ENCODE assay signal across 11 cellular contexts in genomic region chr22:46263208-46263575, GRCh38. TPM values are rescaled to one million over a fixed set of nuclear protein-coding genes. Genes with fewer than 3 reads are reported as not detected.
DNase-seq lines count a peak whose midpoint lies in the region; ATAC-seq and TF ChIP-seq lines count a peak whose summit lies in the region.
"Had no signal": no experiment of that assay in that cellular context is flagged by ENCODE, and none has a peak within 500 bp of the region (broad histone marks: within the 10 kb centered on the region; RNA-seq: fewer than 3 reads in every experiment).

TSS of gene PKDREJ (minus strand) at chr22:46263343. CDS start at chr22:46263322, 21 bp downstream.

- H3K27me3 Mint-ChIP-seq in stimulated activated naive B cell treated with anti-CD40 and anti-IgM and Interleukin-4, amounts not matched to agents 10 μg/mL and 1 μg/mL and 100 μg/mL, for 72 hours: peaks cover 61 to 80% of the 10 kb centered on the region in 2 donors
- peaks cover 74% of the 10 kb centered on the region for H3K27me3 Mint-ChIP-seq in activated CD8-positive, alpha-beta memory T cell treated with anti-CD3 and anti-CD28 coated beads, Interleukin-2, amount 10 ng/mL, durations not matched to agents 7 days and 5 days

- CTCF ChIA-PET in activated CD8-positive, alpha-beta memory T cell treated with anti-CD3 and anti-CD28 coated beads, Interleukin-2, amount 10 ng/mL, durations not matched to agents 7 days and 5 days (lab: Charles Lee): interaction anchor here (0.6 to 1.2 kb wide), 2 partner anchors 14 to 257 kb away, joined by 3 to 4 read pairs; no protein-coding TSS in a partner anchor

- H3K9ac ChIP-seq in NT2/D1 (ENCODE audit: insufficient read length, low read depth) (peak within 1 kb of the TSS; percentile 61), colonic mucosa (ENCODE audit: low read depth in 2 of 2, low read length in 2 of 2) (no peak within 1 kb of the TSS), mucosa of rectum (ENCODE audit: low read depth in 1 of 2, low read length in 2 of 2) (peak within 1 kb of the TSS in 1 of 2 donors; percentile 4)

- H3K27me3 ChIP-seq in NT2/D1 (ENCODE audit: insufficient read depth, insufficient read length) (peaks cover 56% of the 10 kb centered on the region), colonic mucosa (no peaks in the 10 kb centered on the region), mucosa of rectum (ENCODE audit: control insufficient read depth in 2 of 2, insufficient read depth in 2 of 2, low read length in 2 of 2) (peaks cover 0 to 3% of the 10 kb centered on the region in 2 donors)
- peaks cover 9% of the 10 kb centered on the region for H3K27me3 ChIP-seq in effector memory CD4-positive, alpha-beta T cell (replicated peaks; ENCODE audit: control insufficient read depth, insufficient read depth, low read length, poor library complexity, severe bottlenecking)

- H3K27ac ChIP-seq in colonic mucosa (peak within 1 kb of the TSS; percentile 68), mucosa of rectum (ENCODE audit: low read depth in 2 of 2, low read length in 2 of 2) (peak within 1 kb of the TSS; percentile 60 to 65)
- H3K27ac ChIP-seq in effector memory CD4-positive, alpha-beta T cell (ENCODE audit: insufficient read depth, low read length, poor library complexity, severe bottlenecking): no peak within 1 kb of the TSS
- H3K27ac ChIP-seq: foreskin keratinocyte had no signal

- H3K27ac Mint-ChIP-seq in stimulated activated naive B cell treated with anti-CD40 and anti-IgM and Interleukin-4, amounts not matched to agents 10 μg/mL and 1 μg/mL and 100 μg/mL, for 72 hours: no peak within 1 kb of the TSS
- no peak within 1 kb of the TSS for H3K27ac Mint-ChIP-seq in activated CD8-positive, alpha-beta memory T cell treated with anti-CD3 and anti-CD28 coated beads, Interleukin-2, amount 10 ng/mL, durations not matched to agents 7 days and 5 days

- H3K36me3 Mint-ChIP-seq in stimulated activated naive B cell treated with anti-CD40 and anti-IgM and Interleukin-4, amounts not matched to agents 10 μg/mL and 1 μg/mL and 100 μg/mL, for 72 hours: peaks cover 5 to 12% of the 10 kb centered on the region in 2 donors
- peaks cover 13% of the 10 kb centered on the region for H3K36me3 Mint-ChIP-seq in activated CD8-positive, alpha-beta memory T cell treated with anti-CD3 and anti-CD28 coated beads, Interleukin-2, amount 10 ng/mL, durations not matched to agents 7 days and 5 days

- no peak for ATAC-seq in stimulated activated naive B cell treated with anti-CD40 and anti-IgM and Interleukin-4, amounts not matched to agents 10 μg/mL and 1 μg/mL and 100 μg/mL, for 72 hours (replicated peaks)
- ATAC-seq in HG03432 (IDR thresholded peaks at IDR 0.05; ENCODE audit: unreplicated experiment): no peak
- ATAC-seq in activated CD8-positive, alpha-beta memory T cell treated with anti-CD3 and anti-CD28 coated beads, Interleukin-2, amount 10 ng/mL, durations not matched to agents 7 days and 5 days: no peak

- peaks cover 0 to 8% of the 10 kb centered on the region in 2 donors for H3K9me3 Mint-ChIP-seq in stimulated activated naive B cell treated with anti-CD40 and anti-IgM and Interleukin-4, amounts not matched to agents 10 μg/mL and 1 μg/mL and 100 μg/mL, for 72 hours
- peaks cover 2% of the 10 kb centered on the region for H3K9me3 Mint-ChIP-seq in activated CD8-positive, alpha-beta memory T cell treated with anti-CD3 and anti-CD28 coated beads, Interleukin-2, amount 10 ng/mL, durations not matched to agents 7 days and 5 days (ENCODE audit: low read depth)

- no peak for TF ChIP-seq CTCF in colonic mucosa (IDR thresholded peaks at IDR 0.05)

- intact Hi-C loops in colonic mucosa (cut with DNase I): no loop called here

- peak within 1 kb of the TSS; percentile 32 for H3K4me3 ChIP-seq in NT2/D1 (ENCODE audit: insufficient read length, low read depth)
- H3K4me3 ChIP-seq in colonic mucosa: no peak within 1 kb of the TSS
- peak within 1 kb of the TSS in 1 of 2 donors; percentile 26 for H3K4me3 ChIP-seq in mucosa of rectum (ENCODE audit: low read length in 2 of 2)
- H3K4me3 ChIP-seq in effector memory CD4-positive, alpha-beta T cell (ENCODE audit: insufficient read depth, low read depth, low read length, poor library complexity, severe bottlenecking): no peak within 1 kb of the TSS

- peak within 1 kb of the TSS; percentile 47 to 63 for H3K4me3 Mint-ChIP-seq in stimulated activated naive B cell treated with anti-CD40 and anti-IgM and Interleukin-4, amounts not matched to agents 10 μg/mL and 1 μg/mL and 100 μg/mL, for 72 hours
- no peak within 1 kb of the TSS for H3K4me3 Mint-ChIP-seq in activated CD8-positive, alpha-beta memory T cell treated with anti-CD3 and anti-CD28 coated beads, Interleukin-2, amount 10 ng/mL, durations not matched to agents 7 days and 5 days

- peaks cover 27% of the 10 kb centered on the region; the same call in 1 of the 2 replicates for H3K9me3 ChIP-seq in NT2/D1 (ENCODE audit: insufficient read depth, low read length)
- no peaks in the 10 kb centered on the region for H3K9me3 ChIP-seq in colonic mucosa
- no peaks in the 10 kb centered on the region for H3K9me3 ChIP-seq in mucosa of rectum (ENCODE audit: control insufficient read depth in 2 of 2, low read length in 2 of 2)
- H3K9me3 ChIP-seq in effector memory CD4-positive, alpha-beta T cell (ENCODE audit: control insufficient read depth, low read length): no peaks in the 10 kb centered on the region

- H3K36me3 ChIP-seq in NT2/D1 (ENCODE audit: insufficient read depth, insufficient read length, low read length): no peaks in the 10 kb centered on the region
- no peaks in the 10 kb centered on the region for H3K36me3 ChIP-seq in colonic mucosa
- no peaks in the 10 kb centered on the region for H3K36me3 ChIP-seq in mucosa of rectum (ENCODE audit: control insufficient read depth in 2 of 2, insufficient read depth in 2 of 2, low read length in 2 of 2)
- no peaks in the 10 kb centered on the region for H3K36me3 ChIP-seq in effector memory CD4-positive, alpha-beta T cell (ENCODE audit: control insufficient read depth, insufficient read depth, low read length)

- DNase-seq in NT2/D1 (ENCODE audit: low read depth, low spot score) (no peak), colonic mucosa (no peak), mucosa of gallbladder (ENCODE audit: low spot score) (no peak)
- DNase-seq in stimulated activated naive B cell treated with anti-CD40 and anti-IgM and Interleukin-4, amounts not matched to agents 10 μg/mL and 1 μg/mL and 100 μg/mL, for 72 hours: no peak
- no peak for DNase-seq in activated CD8-positive, alpha-beta memory T cell treated with anti-CD3 and anti-CD28 coated beads, Interleukin-2, amount 10 ng/mL, durations not matched to agents 7 days and 5 days
- DNase-seq in effector memory CD4-positive, alpha-beta T cell: no peak
- DNase-seq: NCI-H1436 treated with DMSO at 0.1 percent for 48 hours, T1000 had no signal

- H3K4me1 Mint-ChIP-seq in stimulated activated naive B cell treated with anti-CD40 and anti-IgM and Interleukin-4, amounts not matched to agents 10 μg/mL and 1 μg/mL and 100 μg/mL, for 72 hours: peaks cover 7 to 15% of the 10 kb centered on the region in 2 donors
- peaks cover 8% of the 10 kb centered on the region for H3K4me1 Mint-ChIP-seq in activated CD8-positive, alpha-beta memory T cell treated with anti-CD3 and anti-CD28 coated beads, Interleukin-2, amount 10 ng/mL, durations not matched to agents 7 days and 5 days

- H3K4me1 ChIP-seq in NT2/D1 (ENCODE audit: insufficient read depth, insufficient read length) (no peaks in the 10 kb centered on the region), colonic mucosa (peaks cover 4% of the 10 kb centered on the region), mucosa of rectum (ENCODE audit: control insufficient read depth in 2 of 2, insufficient read depth in 2 of 2, low read length in 2 of 2) (peaks cover 11 to 26% of the 10 kb centered on the region in 2 donors)
- H3K4me1 ChIP-seq in effector memory CD4-positive, alpha-beta T cell (ENCODE audit: control insufficient read depth, insufficient read depth, low read length, poor library complexity, severe bottlenecking): peaks cover 7% of the 10 kb centered on the region
- H3K4me1 ChIP-seq: foreskin keratinocyte had no signal

RNA-seq across cellular contexts. Expression of gene PKDREJ, which starts in this region (rescaled TPM):
- total RNA-seq in colonic mucosa: 1 to 10 TPM in 1 of 2 donors, under 1 TPM in 1; 0.32 to 1.1 TPM
- not detected for total RNA-seq in activated CD8-positive, alpha-beta memory T cell treated with anti-CD3 and anti-CD28 coated beads, Interleukin-2, amount 10 ng/mL, durations not matched to agents 7 days and 5 days
- total RNA-seq in mucosa of gallbladder: 0.32 TPM
- total RNA-seq: foreskin keratinocyte had no signal
